8 cellular contexts compared by ENCODE assay signal in the genomic region with DNA sequence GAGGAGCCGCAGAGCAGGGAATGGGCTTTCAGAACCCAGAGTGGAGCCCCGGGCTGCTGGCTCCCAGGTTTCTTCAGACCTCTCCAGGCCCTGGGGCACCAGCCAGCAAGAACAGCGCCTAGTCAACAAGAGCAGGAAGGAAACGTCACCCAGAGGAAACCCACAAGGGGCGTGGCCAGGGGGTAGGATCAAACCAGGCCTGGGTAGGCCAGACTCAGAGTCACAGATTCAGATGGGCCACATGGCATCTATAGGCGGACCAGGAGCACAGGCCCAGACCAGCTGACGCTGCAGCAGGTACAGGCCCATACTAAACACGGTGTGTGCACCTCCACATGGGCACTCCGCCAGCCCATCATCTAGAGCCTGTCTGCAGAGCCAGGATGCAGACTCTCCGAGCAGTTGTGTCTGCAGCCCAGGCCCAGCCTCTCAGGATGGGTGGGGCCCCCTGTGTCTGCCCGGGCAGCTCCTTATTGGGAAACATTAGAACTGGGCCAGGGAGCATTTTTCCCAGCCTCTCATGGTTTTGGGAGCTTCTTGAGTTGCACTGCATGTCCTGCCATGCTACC. TPM values are rescaled to one million over a fixed set of nuclear protein-coding genes. Genes with fewer than 3 reads are reported as not detected.
A peak's percentile ranks its signal among the peaks of the same experiment; 100 is the strongest.
DNase-seq lines count a peak whose midpoint lies in the region; ATAC-seq, FAIRE-seq and TF ChIP-seq lines count a peak whose summit lies in the region.

A gene (minus strand): TSS at position 127 of the 569 bp plus-strand sequence. CDS start 552 bp downstream, outside the sequence.

- TF ChIP-seq CTCF in BE2C (IDR thresholded peaks at IDR 0.05; ENCODE audit: low read depth, low read length) (no peak), psoas muscle (IDR thresholded peaks at IDR 0.05) (no peak)

- H3K9me3 ChIP-seq in BE2C: no peaks in the 10 kb centered on the region
- H3K9me3 ChIP-seq in psoas muscle: no peaks in the 10 kb centered on the region

- peak within 1 kb of the TSS; percentile 74 for H3K27ac Mint-ChIP-seq in activated naive CD4-positive, alpha-beta T cell treated with anti-CD3 and anti-CD28 coated beads, Interleukin-2, amount 50 U/mL, for 24 hours

- H3K36me3 ChIP-seq in BE2C (no peaks in the 10 kb centered on the region), psoas muscle (ENCODE audit: insufficient read depth in 1 of 2, low read depth in 1 of 2) (peaks cover 0 to 4% of the 10 kb centered on the region in 2 donors)

- H3K4me3 ChIP-seq in BE2C (ENCODE audit: low read depth, low read length) (no peak within 1 kb of the TSS), psoas muscle (peak within 1 kb of the TSS; percentile 63)

- ATAC-seq in HG03442 (IDR thresholded peaks at IDR 0.05; ENCODE audit: unreplicated experiment) (peak; percentile 72), SK-N-SH treated with all-trans-retinoic acid at 6 μM for 48 hours (peak; percentile 91), Right ventricle myocardium inferior (peak; percentile 96), psoas muscle (peak; percentile 43 to 82 (median 66))

- H3K27ac ChIP-seq in psoas muscle: peak within 1 kb of the TSS; percentile 73

- no peaks in the 10 kb centered on the region for H3K27me3 Mint-ChIP-seq in activated naive CD4-positive, alpha-beta T cell treated with anti-CD3 and anti-CD28 coated beads, Interleukin-2, amount 50 U/mL, for 24 hours

- H3K4me1 ChIP-seq in BE2C (no peaks in the 10 kb centered on the region), psoas muscle (peaks cover 21% of the 10 kb centered on the region)

- H3K36me3 Mint-ChIP-seq in activated naive CD4-positive, alpha-beta T cell treated with anti-CD3 and anti-CD28 coated beads, Interleukin-2, amount 50 U/mL, for 24 hours: peaks cover 16% of the 10 kb centered on the region

- H3K27me3 ChIP-seq in BE2C (no peaks in the 10 kb centered on the region), psoas muscle (ENCODE audit: insufficient read depth in 3 of 3, low read length in 2 of 3) (no peaks in the 10 kb centered on the region)

- intact Hi-C loops in Right ventricle myocardium inferior (cut with DNase I) (no loop called here), psoas muscle (cut with DNase I) (no loop called here)

- FAIRE-seq in GM19239 (lab: Jason Lieb, UNC): peak; percentile 100

- peaks cover 60% of the 10 kb centered on the region for H3K4me1 Mint-ChIP-seq in activated naive CD4-positive, alpha-beta T cell treated with anti-CD3 and anti-CD28 coated beads, Interleukin-2, amount 50 U/mL, for 24 hours

- peak within 1 kb of the TSS; percentile 93 for H3K4me3 Mint-ChIP-seq in activated naive CD4-positive, alpha-beta T cell treated with anti-CD3 and anti-CD28 coated beads, Interleukin-2, amount 50 U/mL, for 24 hours

- peak; percentile 50 for DNase-seq in BE2C
- DNase-seq in GM19239 (ENCODE audit: insufficient read length, low spot score): peak; percentile 86
- DNase-seq in Right ventricle myocardium inferior (ENCODE audit: missing footprints): peak; percentile 95
- peak; percentile 92 to 93 for DNase-seq in psoas muscle
- DNase-seq in ureter (ENCODE audit: low spot score): peak; percentile 95

- no peaks in the 10 kb centered on the region for H3K9me3 Mint-ChIP-seq in activated naive CD4-positive, alpha-beta T cell treated with anti-CD3 and anti-CD28 coated beads, Interleukin-2, amount 50 U/mL, for 24 hours

- WGBS in psoas muscle, 3 donors: 49 to 58% (median 55%) methylated on average over 11 of the region's 11 CpGs

TF ChIP-seq in SK-N-SH treated with all-trans-retinoic acid at 6 μM for 48 hours, 23 proteins besides CTCF, POLR2A, EP300 and RAD21 (continues in another document):
- TF ChIP-seq, protein P1, sequence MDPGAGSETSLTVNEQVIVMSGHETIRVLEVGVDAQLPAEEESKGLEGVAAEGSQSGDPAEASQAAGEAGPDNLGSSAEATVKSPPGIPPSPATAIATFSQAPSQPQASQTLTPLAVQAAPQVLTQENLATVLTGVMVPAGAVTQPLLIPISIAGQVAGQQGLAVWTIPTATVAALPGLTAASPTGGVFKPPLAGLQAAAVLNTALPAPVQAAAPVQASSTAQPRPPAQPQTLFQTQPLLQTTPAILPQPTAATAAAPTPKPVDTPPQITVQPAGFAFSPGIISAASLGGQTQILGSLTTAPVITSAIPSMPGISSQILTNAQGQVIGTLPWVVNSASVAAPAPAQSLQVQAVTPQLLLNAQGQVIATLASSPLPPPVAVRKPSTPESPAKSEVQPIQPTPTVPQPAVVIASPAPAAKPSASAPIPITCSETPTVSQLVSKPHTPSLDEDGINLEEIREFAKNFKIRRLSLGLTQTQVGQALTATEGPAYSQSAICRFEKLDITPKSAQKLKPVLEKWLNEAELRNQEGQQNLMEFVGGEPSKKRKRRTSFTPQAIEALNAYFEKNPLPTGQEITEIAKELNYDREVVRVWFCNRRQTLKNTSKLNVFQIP (CRISPR knock-in tag; IDR thresholded peaks at IDR 0.05; ENCODE audit: borderline replicate concordance, low read depth): no peak
- TF ChIP-seq BACH2 (CRISPR knock-in tag; IDR thresholded peaks at IDR 0.05; ENCODE audit: borderline replicate concordance): no peak
- TF ChIP-seq GLIS3 (CRISPR knock-in tag; IDR thresholded peaks at IDR 0.05): no peak
- no peak for TF ChIP-seq PPARA (CRISPR knock-in tag; IDR thresholded peaks at IDR 0.05; ENCODE audit: borderline replicate concordance)
- TF ChIP-seq OSR1 (CRISPR knock-in tag; IDR thresholded peaks at IDR 0.05): no peak
- TF ChIP-seq, protein P2, sequence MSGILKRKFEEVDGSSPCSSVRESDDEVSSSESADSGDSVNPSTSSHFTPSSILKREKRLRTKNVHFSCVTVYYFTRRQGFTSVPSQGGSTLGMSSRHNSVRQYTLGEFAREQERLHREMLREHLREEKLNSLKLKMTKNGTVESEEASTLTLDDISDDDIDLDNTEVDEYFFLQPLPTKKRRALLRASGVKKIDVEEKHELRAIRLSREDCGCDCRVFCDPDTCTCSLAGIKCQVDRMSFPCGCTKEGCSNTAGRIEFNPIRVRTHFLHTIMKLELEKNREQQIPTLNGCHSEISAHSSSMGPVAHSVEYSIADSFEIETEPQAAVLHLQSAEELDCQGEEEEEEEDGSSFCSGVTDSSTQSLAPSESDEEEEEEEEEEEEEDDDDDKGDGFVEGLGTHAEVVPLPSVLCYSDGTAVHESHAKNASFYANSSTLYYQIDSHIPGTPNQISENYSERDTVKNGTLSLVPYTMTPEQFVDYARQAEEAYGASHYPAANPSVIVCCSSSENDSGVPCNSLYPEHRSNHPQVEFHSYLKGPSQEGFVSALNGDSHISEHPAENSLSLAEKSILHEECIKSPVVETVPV (CRISPR knock-in tag; IDR thresholded peaks at IDR 0.05): no peak
- no peak for TF ChIP-seq CSDC2 (CRISPR knock-in tag; IDR thresholded peaks at IDR 0.05)
- no peak for TF ChIP-seq ZNF8 (CRISPR knock-in tag; IDR thresholded peaks at IDR 0.05)
- TF ChIP-seq ZFP30 (CRISPR knock-in tag; IDR thresholded peaks at IDR 0.05): no peak
- TF ChIP-seq TCF4 (CRISPR knock-in tag; IDR thresholded peaks at IDR 0.05; ENCODE audit: borderline replicate concordance): no peak
- TF ChIP-seq, protein P3, sequence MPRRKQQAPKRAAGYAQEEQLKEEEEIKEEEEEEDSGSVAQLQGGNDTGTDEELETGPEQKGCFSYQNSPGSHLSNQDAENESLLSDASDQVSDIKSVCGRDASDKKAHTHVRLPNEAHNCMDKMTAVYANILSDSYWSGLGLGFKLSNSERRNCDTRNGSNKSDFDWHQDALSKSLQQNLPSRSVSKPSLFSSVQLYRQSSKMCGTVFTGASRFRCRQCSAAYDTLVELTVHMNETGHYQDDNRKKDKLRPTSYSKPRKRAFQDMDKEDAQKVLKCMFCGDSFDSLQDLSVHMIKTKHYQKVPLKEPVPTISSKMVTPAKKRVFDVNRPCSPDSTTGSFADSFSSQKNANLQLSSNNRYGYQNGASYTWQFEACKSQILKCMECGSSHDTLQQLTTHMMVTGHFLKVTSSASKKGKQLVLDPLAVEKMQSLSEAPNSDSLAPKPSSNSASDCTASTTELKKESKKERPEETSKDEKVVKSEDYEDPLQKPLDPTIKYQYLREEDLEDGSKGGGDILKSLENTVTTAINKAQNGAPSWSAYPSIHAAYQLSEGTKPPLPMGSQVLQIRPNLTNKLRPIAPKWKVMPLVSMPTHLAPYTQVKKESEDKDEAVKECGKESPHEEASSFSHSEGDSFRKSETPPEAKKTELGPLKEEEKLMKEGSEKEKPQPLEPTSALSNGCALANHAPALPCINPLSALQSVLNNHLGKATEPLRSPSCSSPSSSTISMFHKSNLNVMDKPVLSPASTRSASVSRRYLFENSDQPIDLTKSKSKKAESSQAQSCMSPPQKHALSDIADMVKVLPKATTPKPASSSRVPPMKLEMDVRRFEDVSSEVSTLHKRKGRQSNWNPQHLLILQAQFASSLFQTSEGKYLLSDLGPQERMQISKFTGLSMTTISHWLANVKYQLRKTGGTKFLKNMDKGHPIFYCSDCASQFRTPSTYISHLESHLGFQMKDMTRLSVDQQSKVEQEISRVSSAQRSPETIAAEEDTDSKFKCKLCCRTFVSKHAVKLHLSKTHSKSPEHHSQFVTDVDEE (CRISPR knock-in tag; IDR thresholded peaks at IDR 0.05): no peak
- no peak for TF ChIP-seq SNAI2 (CRISPR knock-in tag; IDR thresholded peaks at IDR 0.05)
- no peak for TF ChIP-seq ARNTL (CRISPR knock-in tag; IDR thresholded peaks at IDR 0.05; ENCODE audit: borderline replicate concordance, low read depth)
- TF ChIP-seq, protein P4, sequence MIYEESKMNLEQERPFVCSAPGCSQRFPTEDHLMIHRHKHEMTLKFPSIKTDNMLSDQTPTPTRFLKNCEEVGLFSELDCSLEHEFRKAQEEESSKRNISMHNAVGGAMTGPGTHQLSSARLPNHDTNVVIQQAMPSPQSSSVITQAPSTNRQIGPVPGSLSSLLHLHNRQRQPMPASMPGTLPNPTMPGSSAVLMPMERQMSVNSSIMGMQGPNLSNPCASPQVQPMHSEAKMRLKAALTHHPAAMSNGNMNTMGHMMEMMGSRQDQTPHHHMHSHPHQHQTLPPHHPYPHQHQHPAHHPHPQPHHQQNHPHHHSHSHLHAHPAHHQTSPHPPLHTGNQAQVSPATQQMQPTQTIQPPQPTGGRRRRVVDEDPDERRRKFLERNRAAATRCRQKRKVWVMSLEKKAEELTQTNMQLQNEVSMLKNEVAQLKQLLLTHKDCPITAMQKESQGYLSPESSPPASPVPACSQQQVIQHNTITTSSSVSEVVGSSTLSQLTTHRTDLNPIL (CRISPR knock-in tag; IDR thresholded peaks at IDR 0.05; ENCODE audit: low read depth): no peak
- TF ChIP-seq TOX (CRISPR knock-in tag; IDR thresholded peaks at IDR 0.05; ENCODE audit: borderline replicate concordance): no peak

RNA-seq across cellular contexts. Expression of the gene that starts here (rescaled TPM):
- 10.7 TPM for polyA plus RNA-seq in BE2C (2012; ENCODE audit: insufficient read depth, insufficient read length, low read depth)
- 9.0 TPM for total RNA-seq in Right ventricle myocardium inferior
- 1 to 10 TPM; 2.8 to 5.7 (median 3.6) TPM for total RNA-seq in psoas muscle
- polyA plus RNA-seq in psoas muscle: 1 to 10 TPM; 2.7 to 3.7 (median 3.1) TPM
- 34.2 TPM for total RNA-seq in ureter
